In genomic region chr4:28092610-28093009, GRCh38 we compare ENCODE assay signal across 23 cellular contexts.
"Had no signal": no experiment of that assay in that cellular context is flagged by ENCODE, and none has a peak within 500 bp of the region (broad histone marks: within the 10 kb centered on the region; RNA-seq: fewer than 3 reads in every experiment).

No MANE protein-coding gene starts in this region.

- ATAC-seq: activated naive CD4-positive, alpha-beta T cell treated with anti-CD3 and anti-CD28 coated beads, Interleukin-2, amount 50 U/mL, for 72 hours; activated T-cell treated with anti-CD3 and anti-CD28 coated beads, Interleukin-2, amount 50 U/mL, for 72 hours; left lung; natural killer cell; right cardiac atrium had no signal

- H3K4me2 ChIP-seq: neural progenitor cell had no signal

- H3K27me3 ChIP-seq: cardiac muscle cell, esophagus muscularis mucosa, left lung, neural progenitor cell, testis, transverse colon had no signal

- H3K27ac ChIP-seq: cardiac muscle cell, coronary artery, esophagus muscularis mucosa, left lung, neural progenitor cell, testis, transverse colon, VCaP had no signal

- H3K36me3 ChIP-seq: cardiac muscle cell, esophagus muscularis mucosa, left lung, neural progenitor cell, transverse colon had no signal

- H3K9me3 ChIP-seq: esophagus muscularis mucosa, left lung, testis had no signal

- DNase-seq: activated CD4-positive, alpha-beta T cell treated with anti-CD3 and anti-CD28 coated beads for 4 hours; activated CD4-positive, alpha-beta T cell treated with anti-CD3 and anti-CD28 coated beads, Interleukin-2, amount 50 U/mL, for 4 hours; activated naive CD4-positive, alpha-beta T cell; activated T-cell treated with anti-CD3 and anti-CD28 coated beads for 4 hours; activated T-cell treated with anti-CD3 and anti-CD28 coated beads, Interleukin-2, amount 50 U/mL, for 72 hours; anterior cingulate cortex; foreskin melanocyte; kidney glomerular epithelial cell; left lung; mesendoderm; natural killer cell; right cardiac atrium; stimulated activated CD4-positive, alpha-beta T cell treated with anti-CD3 and anti-CD28 coated beads, Interleukin-2, amount 100 ng/mL, for 48 hours; stimulated activated naive CD4-positive, alpha-beta T cell treated with Interleukin-2 at 50 U/mL for 16 hours; testis; transverse colon had no signal

- H2AFZ ChIP-seq: neural progenitor cell had no signal

- H3K4me1 ChIP-seq: esophagus muscularis mucosa, left lung, neural progenitor cell, testis, transverse colon had no signal

- H3K4me3 ChIP-seq: cardiac muscle cell, coronary artery, esophagus muscularis mucosa, left lung, lung, neural progenitor cell, testis, transverse colon had no signal

- H3K9ac ChIP-seq: neural progenitor cell had no signal
